In genomic region chr9:88578486-88579362, GRCh38 we compare ENCODE assay signal across 8 cellular contexts. TPM values are rescaled to one million over a fixed set of nuclear protein-coding genes. Genes with fewer than 3 reads are reported as not detected.
DNase-seq lines count a peak whose midpoint lies in the region; ATAC-seq and TF ChIP-seq lines count a peak whose summit lies in the region.

No MANE protein-coding gene starts in this region.

- H3K4me2 ChIP-seq in BLaER1, result peak overlapping the region; percentile 35
- no peak overlapping the region for H3K4me2 ChIP-seq in neural progenitor cell

- H3K9ac ChIP-seq in BLaER1 (no peak overlapping the region), neural progenitor cell (no peak overlapping the region)

- H3K79me2 ChIP-seq in neural progenitor cell (ENCODE audit: low read depth), result no peaks in the 10 kb centered on the region

- H3K27ac Mint-ChIP-seq in activated T-helper 17 cell treated with anti-CD3 and anti-CD28 coated beads, Interleukin-2, amount 50 U/mL, for 72 hours, result no peak overlapping the region
- no peak overlapping the region for H3K27ac Mint-ChIP-seq in neural progenitor cell

- no peaks in the 10 kb centered on the region for H3K9me3 ChIP-seq in BLaER1
- no peaks in the 10 kb centered on the region for H3K9me3 ChIP-seq in neural progenitor cell (ENCODE audit: low read depth)

- no peaks in the 10 kb centered on the region for H3K36me3 Mint-ChIP-seq in activated T-helper 17 cell treated with anti-CD3 and anti-CD28 coated beads, Interleukin-2, amount 50 U/mL, for 72 hours (ENCODE audit: low read depth)
- H3K36me3 Mint-ChIP-seq in neural progenitor cell, result no peaks in the 10 kb centered on the region

- H3K36me3 ChIP-seq in BLaER1 (no peaks in the 10 kb centered on the region), neural progenitor cell (no peaks in the 10 kb centered on the region)

- peaks cover 7% of the 10 kb centered on the region; the same call in 1 of the 2 replicates for H3K4me1 ChIP-seq in BLaER1
- no peaks in the 10 kb centered on the region for H3K4me1 ChIP-seq in neural progenitor cell

- peak; percentile 57 for DNase-seq in RPMI8226
- peak; percentile 45 for DNase-seq in fibroblast of the conjunctiva (ENCODE audit: low read depth)
- peak; percentile 87 for DNase-seq in neural progenitor cell (ENCODE audit: low spot score)
- DNase-seq in substantia nigra (lab: John Stamatoyannopoulos, UW), result peak in 48 of 49 donors; percentile 14 to 92 (median 74)

- no peaks in the 10 kb centered on the region for H3K4me1 Mint-ChIP-seq in activated T-helper 17 cell treated with anti-CD3 and anti-CD28 coated beads, Interleukin-2, amount 50 U/mL, for 72 hours
- H3K4me1 Mint-ChIP-seq in neural progenitor cell, result peaks cover 12% of the 10 kb centered on the region

- H3F3A ChIP-seq in neural progenitor cell (ENCODE audit: low read depth), result no peaks in the 10 kb centered on the region

- H3K27me3 Mint-ChIP-seq in activated T-helper 17 cell treated with anti-CD3 and anti-CD28 coated beads, Interleukin-2, amount 50 U/mL, for 72 hours, result peaks cover 19% of the 10 kb centered on the region
- peaks cover 7% of the 10 kb centered on the region for H3K27me3 Mint-ChIP-seq in neural progenitor cell (ENCODE audit: insufficient read depth, low read depth)

- no peaks in the 10 kb centered on the region for H3K9me3 Mint-ChIP-seq in activated T-helper 17 cell treated with anti-CD3 and anti-CD28 coated beads, Interleukin-2, amount 50 U/mL, for 72 hours
- no peaks in the 10 kb centered on the region for H3K9me3 Mint-ChIP-seq in neural progenitor cell

- no peaks in the 10 kb centered on the region for H3K27me3 ChIP-seq in BLaER1
- peaks cover 11% of the 10 kb centered on the region for H3K27me3 ChIP-seq in neural progenitor cell

- peak; percentile 84 for ATAC-seq in GM19035 (IDR thresholded peaks at IDR 0.05; ENCODE audit: unreplicated experiment)
- peak; percentile 89 for ATAC-seq in HG03354 (IDR thresholded peaks at IDR 0.05; ENCODE audit: poor library complexity, severe bottlenecking, unreplicated experiment)
- ATAC-seq in activated T-helper 17 cell treated with anti-CD3 and anti-CD28 coated beads, Interleukin-2, amount 50 U/mL, for 72 hours (replicated peaks), result peak; percentile 78

- peak overlapping the region; percentile 64 for H2AFZ ChIP-seq in neural progenitor cell (replicated peaks)

- TF ChIP-seq CTCF in neural progenitor cell (IDR thresholded peaks at IDR 0.05), result peak; percentile 94

- H4K20me1 ChIP-seq in BLaER1 (no peaks in the 10 kb centered on the region), neural progenitor cell (ENCODE audit: low read depth) (no peaks in the 10 kb centered on the region)

- no peak overlapping the region for H3K4me3 Mint-ChIP-seq in activated T-helper 17 cell treated with anti-CD3 and anti-CD28 coated beads, Interleukin-2, amount 50 U/mL, for 72 hours
- no peak overlapping the region for H3K4me3 Mint-ChIP-seq in neural progenitor cell

- H3K27ac ChIP-seq in BLaER1 (no peak overlapping the region), neural progenitor cell (no peak overlapping the region), substantia nigra (ENCODE audit: low read depth, low read length, poor library complexity, severe bottlenecking) (no peak overlapping the region)

- H3K4me3 ChIP-seq in BLaER1 (no peak overlapping the region), neural progenitor cell (no peak overlapping the region)

RNA-seq across cellular contexts. Expression of gene NXNL2, which starts 43.7 kb away (rescaled TPM):
- total RNA-seq in activated T-helper 17 cell treated with anti-CD3 and anti-CD28 coated beads, Interleukin-2, amount 50 U/mL, for 72 hours, result not detected
- total RNA-seq in neural progenitor cell (ENCODE audit: low replicate concordance), result 0.32 and 0.74 TPM in 2 replicates
